In genomic region chr20:43955244-43956191, GRCh38 we compare ENCODE assay signal across 2 cellular contexts.
A peak's percentile ranks its signal among the peaks of the same experiment; 100 is the strongest.
TF ChIP-seq lines count a peak whose summit lies in the region.

No MANE protein-coding gene starts in this region.

TF ChIP-seq in IMR-90, 13 proteins besides CTCF, POLR2A, EP300 and RAD21:
- TF ChIP-seq CEBPB (IDR thresholded peaks at IDR 0.05; ENCODE audit: low read depth, low read length) (peak; percentile 22; the same call in 1 of the 2 replicates), MXI1 (IDR thresholded peaks at IDR 0.05; ENCODE audit: borderline replicate concordance, low read depth, low read length) (no peak), NFE2L2 (IDR thresholded peaks at IDR 0.05; ENCODE audit: low read depth, low read length) (0 out of 2 replicates have a peak, but pooled peaks have one; percentile 8), RCOR1 (IDR thresholded peaks at IDR 0.05; ENCODE audit: insufficient replicate concordance, low read length) (peak; percentile 75), RFX5 (IDR thresholded peaks at IDR 0.05; ENCODE audit: low read depth, low read length) (no peak), USF2 (IDR thresholded peaks at IDR 0.05; ENCODE audit: low read depth, low read length) (no peak), FOS (IDR thresholded peaks at IDR 0.05; ENCODE audit: low read depth, low read length) (peak; percentile 94), CHD1 (IDR thresholded peaks at IDR 0.05; ENCODE audit: low read depth, low read length) (no peak), BHLHE40 (IDR thresholded peaks at IDR 0.05; ENCODE audit: low read depth, low read length) (peak; percentile 32), MAZ (IDR thresholded peaks at IDR 0.05; ENCODE audit: borderline replicate concordance, low read depth, low read length) (no peak), SMC3 (IDR thresholded peaks at IDR 0.05; ENCODE audit: low read depth, low read length) (no peak), MAFK (IDR thresholded peaks at IDR 0.05; ENCODE audit: low read depth, low read length) (no peak), ELK1 (IDR thresholded peaks at IDR 0.05; ENCODE audit: borderline replicate concordance, low read depth, low read length) (no peak)

TF ChIP-seq in H1, 55 proteins besides CTCF, POLR2A, EP300 and RAD21:
- TF ChIP-seq GABPA (IDR thresholded peaks at IDR 0.05; ENCODE audit: borderline replicate concordance, insufficient read depth, low read length) = no peak
- no peak for TF ChIP-seq SRF (IDR thresholded peaks at IDR 0.05; ENCODE audit: low read depth, low read length)
- TF ChIP-seq RNF2 (IDR thresholded peaks at IDR 0.05; ENCODE audit: borderline replicate concordance, low read depth, low read length, missing control alignments, poor library complexity, severe bottlenecking) = no peak
- TF ChIP-seq EGR1 (IDR thresholded peaks at IDR 0.05; ENCODE audit: borderline replicate concordance, low read depth, low read length) = no peak
- no peak for TF ChIP-seq BACH1 (IDR thresholded peaks at IDR 0.05; ENCODE audit: low read length)
